17 cellular contexts compared by ENCODE assay signal in genomic region chr2:40027968-40028367, GRCh38.
"Had no signal": no experiment of that assay in that cellular context is flagged by ENCODE, and none has a peak within 500 bp of the region (broad histone marks: within the 10 kb centered on the region; RNA-seq: fewer than 3 reads in every experiment).

No MANE protein-coding gene starts in this region.

- H3K27ac Mint-ChIP-seq: activated CD4-positive, alpha-beta memory T cell treated with anti-CD3 and anti-CD28 coated beads for 36 hours; activated naive CD8-positive, alpha-beta T cell; progenitor cell of endocrine pancreas; stimulated activated memory B cell treated with anti-CD40 and anti-IgM and Interleukin-4, amounts not matched to agents 10 μg/mL and 1 μg/mL and 100 μg/mL, for 72 hours had no signal

- H3K9me3 Mint-ChIP-seq: stimulated activated memory B cell treated with anti-CD40 and anti-IgM and Interleukin-4, amounts not matched to agents 10 μg/mL and 1 μg/mL and 100 μg/mL, for 72 hours had no signal

- H3K27me3 ChIP-seq: cardiac muscle cell, spleen, tibial nerve, vagina had no signal

- H3K4me3 ChIP-seq: cardiac muscle cell, lower lobe of right lung, spleen, tibial nerve, vagina had no signal

- H3K4me3 Mint-ChIP-seq: activated CD4-positive, alpha-beta memory T cell treated with anti-CD3 and anti-CD28 coated beads for 36 hours; activated naive CD8-positive, alpha-beta T cell; activated T-cell treated with anti-CD3 and anti-CD28 coated beads, Interleukin-2, amount 50 U/mL, for 4 hours; stimulated activated memory B cell treated with anti-CD40 and anti-IgM and Interleukin-4, amounts not matched to agents 10 μg/mL and 1 μg/mL and 100 μg/mL, for 72 hours had no signal

- H3K9me3 ChIP-seq: lower lobe of right lung, vagina had no signal

- H3K27ac ChIP-seq: cardiac muscle cell, lower lobe of right lung, spleen, tibial nerve, vagina had no signal

- H3K4me1 Mint-ChIP-seq: stimulated activated memory B cell treated with anti-CD40 and anti-IgM and Interleukin-4, amounts not matched to agents 10 μg/mL and 1 μg/mL and 100 μg/mL, for 72 hours had no signal

- H3K36me3 ChIP-seq: cardiac muscle cell, lower lobe of right lung, spleen, tibial nerve, vagina had no signal

- H3K27me3 Mint-ChIP-seq: activated CD4-positive, alpha-beta memory T cell treated with anti-CD3 and anti-CD28 coated beads for 36 hours; activated naive CD8-positive, alpha-beta T cell; progenitor cell of endocrine pancreas; stimulated activated memory B cell treated with anti-CD40 and anti-IgM and Interleukin-4, amounts not matched to agents 10 μg/mL and 1 μg/mL and 100 μg/mL, for 72 hours had no signal

- DNase-seq: activated CD4-positive, alpha-beta memory T cell treated with anti-CD3 and anti-CD28 coated beads for 36 hours; activated effector memory CD4-positive, alpha-beta T cell treated with anti-CD3 and anti-CD28 coated beads, Interleukin-2, amount 50 U/mL, for 16 hours; activated T-cell treated with anti-CD3 and anti-CD28 coated beads, Interleukin-2, amount 50 U/mL, for 4 hours; hypothalamus; left cardiac atrium; lower lobe of right lung; midbrain; right cardiac atrium; spleen; stimulated activated CD4-positive, alpha-beta T cell treated with anti-CD3 and anti-CD28 coated beads, Interleukin-1b, Interleukin-23, amount 100 ng/mL, for 48 hours; T-helper 9 cell had no signal

- ATAC-seq: activated T-cell treated with anti-CD3 and anti-CD28 coated beads, Interleukin-2, amount 50 U/mL, for 4 hours; left cardiac atrium; lower lobe of right lung; right cardiac atrium; stimulated activated memory B cell treated with anti-CD40 and anti-IgM and Interleukin-4, amounts not matched to agents 10 μg/mL and 1 μg/mL and 100 μg/mL, for 72 hours had no signal

- H3K36me3 Mint-ChIP-seq: activated CD4-positive, alpha-beta memory T cell treated with anti-CD3 and anti-CD28 coated beads for 36 hours; activated naive CD8-positive, alpha-beta T cell; stimulated activated memory B cell treated with anti-CD40 and anti-IgM and Interleukin-4, amounts not matched to agents 10 μg/mL and 1 μg/mL and 100 μg/mL, for 72 hours had no signal

- H3K4me1 ChIP-seq: lower lobe of right lung, spleen, tibial nerve, vagina had no signal
